9 cellular contexts compared by ENCODE assay signal in genomic region chr5:77239126-77239741, GRCh38. TPM values are rescaled to one million over a fixed set of nuclear protein-coding genes. Genes with fewer than 3 reads are reported as not detected.
A peak's percentile ranks its signal among the peaks of the same experiment; 100 is the strongest.
DNase-seq lines count a peak whose midpoint lies in the region; ATAC-seq and TF ChIP-seq lines count a peak whose summit lies in the region.
"Had no signal": no experiment of that assay in that cellular context is flagged by ENCODE, and none has a peak within 500 bp of the region (broad histone marks: within the 10 kb centered on the region; RNA-seq: fewer than 3 reads in every experiment).

No MANE protein-coding gene starts in this region.

- TF ChIP-seq CTCF in BJ (IDR thresholded peaks at IDR 0.05; ENCODE audit: insufficient read depth, low read depth, low read length) (peak; percentile 29; the same call in 1 of the 2 replicates), GM13977 (IDR thresholded peaks at IDR 0.05; ENCODE audit: extremely low read depth, insufficient read depth, missing control alignments) (peak; percentile 41)

- H3K9me3 Mint-ChIP-seq in activated naive CD4-positive, alpha-beta T cell treated with anti-CD3 and anti-CD28 coated beads, Interleukin-2, amount 50 U/mL, for 72 hours: peaks cover 0 to 6% of the 10 kb centered on the region in 2 donors

- H3K36me3 Mint-ChIP-seq in activated naive CD4-positive, alpha-beta T cell treated with anti-CD3 and anti-CD28 coated beads, Interleukin-2, amount 50 U/mL, for 72 hours: peaks cover 0 to 8% of the 10 kb centered on the region in 2 donors

- no peak overlapping the region for H3K4me3 ChIP-seq in BJ (ENCODE audit: low read depth, low read length)

- POLR2A ChIA-PET in BJ (lab: Charles Lee): interaction anchor here (0.6 kb wide), 1 partner anchor 20 kb away, joined by 4 read pairs; no protein-coding TSS in a partner anchor

- no peak for ATAC-seq in GM18873 (IDR thresholded peaks at IDR 0.05; ENCODE audit: low FRiP score, unreplicated experiment)
- no peak for ATAC-seq in GM19467 (IDR thresholded peaks at IDR 0.05; ENCODE audit: unreplicated experiment)
- no peak for ATAC-seq in GM21526 (IDR thresholded peaks at IDR 0.05; ENCODE audit: low FRiP score, unreplicated experiment)
- no peak for ATAC-seq in activated naive CD4-positive, alpha-beta T cell treated with anti-CD3 and anti-CD28 coated beads, Interleukin-2, amount 50 U/mL, for 72 hours

- H3K27me3 ChIP-seq in BJ (ENCODE audit: control insufficient read depth, insufficient read depth, low read length): no peaks in the 10 kb centered on the region

- H3K36me3 ChIP-seq in BJ (ENCODE audit: control insufficient read depth, insufficient read depth, low read length): no peaks in the 10 kb centered on the region

- CTCF ChIA-PET in BJ (lab: Yijun Ruan, JAX): interaction anchor here (0.7 to 1.0 kb wide), 2 partner anchors 11 to 13 kb away, joined by 3 to 4 read pairs; no protein-coding TSS in a partner anchor

- no peak overlapping the region for H3K27ac Mint-ChIP-seq in activated naive CD4-positive, alpha-beta T cell treated with anti-CD3 and anti-CD28 coated beads, Interleukin-2, amount 50 U/mL, for 72 hours

- in situ Hi-C loops in GM13977 (cut with MboI; ENCODE audit: low pct_unique_long_range_greater_than_20kb, low sequenced_read_pairs, unreplicated experiment): no loop called here

- DNase-seq in BJ (ENCODE audit: low read depth): no peak
- DNase-seq in GM13977 (ENCODE audit: low spot score): peak; percentile 23
- peak; percentile 41 for DNase-seq in SW480 (ENCODE audit: low spot score)
- DNase-seq in iris pigment epithelial cell (ENCODE audit: low read depth): peak; percentile 6
- DNase-seq in activated naive CD4-positive, alpha-beta T cell treated with anti-CD3 and anti-CD28 coated beads, Interleukin-2, amount 50 U/mL, for 72 hours (ENCODE audit: low spot score in 2 of 2): no peak
- DNase-seq: NCI-H146 had no signal

RNA-seq across cellular contexts. Expression of gene PDE8B, which starts 28.8 kb away (rescaled TPM):
- 2.2 TPM in 2 replicates for polyA plus RNA-seq in BJ (2011; rRNA removed)
- 1.3 and 1.5 TPM in 2 replicates for polyA minus RNA-seq in BJ (2011; rRNA and poly(A)+ RNA removed)
- total RNA-seq in activated naive CD4-positive, alpha-beta T cell treated with anti-CD3 and anti-CD28 coated beads, Interleukin-2, amount 50 U/mL, for 72 hours: under 1 TPM in 1 of 2 donors, not detected in 1; 0.10 TPM

Comparison
In these comparisons a context has a peak if more than half of its experiments do, and no peak if none do; other contexts are left out.
1. DNase-seq: peak in GM13977 (single experiment), SW480 (single experiment) and iris pigment epithelial cell (single experiment); none in BJ (single experiment) and activated naive CD4-positive, alpha-beta T cell treated with anti-CD3 and anti-CD28 coated beads, Interleukin-2, amount 50 U/mL, for 72 hours (0 of 2).